ENCODE assay signal across 1 cellular context in the genomic region with DNA sequence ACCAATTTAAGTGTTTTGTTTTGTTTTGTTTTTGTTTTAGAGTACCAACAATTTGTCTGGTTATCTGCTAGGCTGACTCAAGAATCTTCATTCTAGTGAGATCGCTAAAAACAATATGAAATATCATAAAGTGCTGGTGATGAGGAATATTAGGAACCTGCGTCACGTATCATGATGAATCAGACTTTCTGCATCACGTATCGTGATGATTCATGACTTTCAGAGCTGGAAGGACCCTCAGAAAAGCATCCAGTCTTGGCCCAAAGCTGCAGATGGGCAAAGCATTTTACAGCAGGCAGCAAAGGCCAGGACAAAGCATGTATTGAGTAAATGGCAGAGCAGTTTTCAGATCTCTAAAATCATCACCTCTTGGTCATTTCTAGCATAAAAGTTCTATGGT.
TF ChIP-seq lines count a peak whose summit lies in the region.

No MANE protein-coding gene starts in this region.

TF ChIP-seq in IMR-90, 13 proteins besides CTCF, POLR2A, EP300 and RAD21:
- no peak; the same call in 1 of the 2 replicates for TF ChIP-seq NFE2L2 (IDR thresholded peaks at IDR 0.05; ENCODE audit: low read depth, low read length)
- TF ChIP-seq MAFK (IDR thresholded peaks at IDR 0.05; ENCODE audit: low read depth, low read length) = peak; percentile 28; the same call in 1 of the 2 replicates
- TF ChIP-seq, protein P1, sequence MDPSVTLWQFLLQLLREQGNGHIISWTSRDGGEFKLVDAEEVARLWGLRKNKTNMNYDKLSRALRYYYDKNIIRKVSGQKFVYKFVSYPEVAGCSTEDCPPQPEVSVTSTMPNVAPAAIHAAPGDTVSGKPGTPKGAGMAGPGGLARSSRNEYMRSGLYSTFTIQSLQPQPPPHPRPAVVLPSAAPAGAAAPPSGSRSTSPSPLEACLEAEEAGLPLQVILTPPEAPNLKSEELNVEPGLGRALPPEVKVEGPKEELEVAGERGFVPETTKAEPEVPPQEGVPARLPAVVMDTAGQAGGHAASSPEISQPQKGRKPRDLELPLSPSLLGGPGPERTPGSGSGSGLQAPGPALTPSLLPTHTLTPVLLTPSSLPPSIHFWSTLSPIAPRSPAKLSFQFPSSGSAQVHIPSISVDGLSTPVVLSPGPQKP (IDR thresholded peaks at IDR 0.05; ENCODE audit: borderline replicate concordance, low read depth, low read length) = no peak
- no peak for TF ChIP-seq CHD1 (IDR thresholded peaks at IDR 0.05; ENCODE audit: low read depth, low read length)
- TF ChIP-seq, protein P2, sequence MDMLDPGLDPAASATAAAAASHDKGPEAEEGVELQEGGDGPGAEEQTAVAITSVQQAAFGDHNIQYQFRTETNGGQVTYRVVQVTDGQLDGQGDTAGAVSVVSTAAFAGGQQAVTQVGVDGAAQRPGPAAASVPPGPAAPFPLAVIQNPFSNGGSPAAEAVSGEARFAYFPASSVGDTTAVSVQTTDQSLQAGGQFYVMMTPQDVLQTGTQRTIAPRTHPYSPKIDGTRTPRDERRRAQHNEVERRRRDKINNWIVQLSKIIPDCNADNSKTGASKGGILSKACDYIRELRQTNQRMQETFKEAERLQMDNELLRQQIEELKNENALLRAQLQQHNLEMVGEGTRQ (IDR thresholded peaks at IDR 0.05; ENCODE audit: low read depth, low read length) = no peak
- TF ChIP-seq FOS (IDR thresholded peaks at IDR 0.05; ENCODE audit: low read depth, low read length) = peak; percentile 76
- TF ChIP-seq CEBPB (IDR thresholded peaks at IDR 0.05; ENCODE audit: low read depth, low read length) = no peak
- no peak for TF ChIP-seq BHLHE40 (IDR thresholded peaks at IDR 0.05; ENCODE audit: low read depth, low read length)
- no peak for TF ChIP-seq MXI1 (IDR thresholded peaks at IDR 0.05; ENCODE audit: borderline replicate concordance, low read depth, low read length)
- TF ChIP-seq RCOR1 (IDR thresholded peaks at IDR 0.05; ENCODE audit: insufficient replicate concordance, low read length) = no peak
- no peak for TF ChIP-seq MAZ (IDR thresholded peaks at IDR 0.05; ENCODE audit: borderline replicate concordance, low read depth, low read length)
- no peak for TF ChIP-seq SMC3 (IDR thresholded peaks at IDR 0.05; ENCODE audit: low read depth, low read length)
- no peak for TF ChIP-seq RFX5 (IDR thresholded peaks at IDR 0.05; ENCODE audit: low read depth, low read length)
